ENCODE assay signal across 8 cellular contexts in the genomic region with DNA sequence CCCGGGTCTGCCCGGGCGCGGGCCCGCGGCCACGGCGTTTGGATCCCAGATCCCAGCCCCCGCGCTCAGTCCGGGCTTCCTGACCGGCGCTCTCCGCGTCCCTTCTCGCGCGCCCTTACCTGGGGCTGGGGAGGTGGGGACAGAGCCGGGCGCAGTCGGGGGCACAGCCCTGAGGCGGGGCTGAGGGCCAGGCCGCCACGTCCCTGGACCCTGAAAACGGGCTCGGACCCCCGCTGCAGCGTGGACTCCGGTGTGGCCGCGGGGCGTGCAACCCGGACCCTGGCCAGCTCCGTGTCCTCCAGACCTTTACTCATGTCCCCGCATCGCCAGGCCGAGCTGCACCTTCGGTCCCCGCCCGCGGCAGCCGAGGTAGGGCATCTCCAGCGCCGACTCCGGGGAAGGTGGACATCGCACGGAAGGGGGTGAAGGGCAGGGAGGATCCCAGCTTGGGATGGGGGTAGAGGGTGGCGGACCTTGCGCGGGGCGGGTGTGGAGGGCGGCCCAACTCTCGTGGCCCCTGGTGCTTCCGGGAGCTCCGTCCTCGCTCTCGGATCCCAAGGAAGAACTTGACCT. TPM values are rescaled to one million over a fixed set of nuclear protein-coding genes. Genes with fewer than 3 reads are reported as not detected.
DNase-seq lines count a peak whose midpoint lies in the region; ATAC-seq, FAIRE-seq and TF ChIP-seq lines count a peak whose summit lies in the region.

No MANE protein-coding gene starts in this region.

- TF ChIP-seq CTCF in cardiac fibroblast (IDR thresholded peaks at IDR 0.05; ENCODE audit: low read depth, low read length) (no peak), lung (IDR thresholded peaks at IDR 0.05; ENCODE audit: control extremely low read depth, extremely low read depth) (no peak), D721Med (IDR thresholded peaks at IDR 0.05; ENCODE audit: insufficient read depth, missing control alignments) (no peak)

- DNase-seq in activated naive CD4-positive, alpha-beta T cell treated with anti-CD3 and anti-CD28 coated beads for 36 hours: no peak
- no peak for DNase-seq in activated naive CD4-positive, alpha-beta T cell treated with Interleukin-2 at 50 U/mL for 16 hours
- DNase-seq in cardiac fibroblast (ENCODE audit: low read depth in 2 of 2) (no peak), lung (ENCODE audit: low spot score) (no peak), D721Med (ENCODE audit: insufficient read length, low spot score) (no peak)

- peak; percentile 39 for ATAC-seq in lung (ENCODE audit: insufficient read depth, low FRiP score)
- no peak for ATAC-seq in GM18502 (IDR thresholded peaks at IDR 0.05; ENCODE audit: poor library complexity, unreplicated experiment)
- ATAC-seq in GM21367 (IDR thresholded peaks at IDR 0.05; ENCODE audit: unreplicated experiment): no peak

- peaks cover 12% of the 10 kb centered on the region for H3K36me3 Mint-ChIP-seq in activated naive CD4-positive, alpha-beta T cell treated with anti-CD3 and anti-CD28 coated beads for 36 hours (ENCODE audit: low read depth)

- H3K9me3 ChIP-seq in lung (ENCODE audit: control insufficient read depth in 2 of 2, insufficient read depth in 1 of 2, low read length in 1 of 2): no peaks in the 10 kb centered on the region

- CTCF ChIA-PET in activated naive CD4-positive, alpha-beta T cell treated with anti-CD3 and anti-CD28 coated beads for 36 hours (lab: Charles Lee): no interaction called here

- peaks cover 19% of the 10 kb centered on the region for H3K27me3 Mint-ChIP-seq in activated naive CD4-positive, alpha-beta T cell treated with anti-CD3 and anti-CD28 coated beads for 36 hours (ENCODE audit: low read depth)

- peaks cover 5 to 6% of the 10 kb centered on the region in 2 donors for H3K36me3 ChIP-seq in lung (ENCODE audit: control insufficient read depth in 2 of 2, insufficient read depth in 2 of 2, low read length in 2 of 2)
- no peaks in the 10 kb centered on the region for H3K36me3 ChIP-seq in urinary bladder (ENCODE audit: insufficient read depth)

- no peaks in the 10 kb centered on the region for H3K27me3 ChIP-seq in lung (ENCODE audit: control insufficient read depth, insufficient read depth)

- H3K4me3 Mint-ChIP-seq in activated naive CD4-positive, alpha-beta T cell treated with anti-CD3 and anti-CD28 coated beads for 36 hours: peak overlapping the region; percentile 18

- H3K27ac Mint-ChIP-seq in activated naive CD4-positive, alpha-beta T cell treated with anti-CD3 and anti-CD28 coated beads for 36 hours: no peak overlapping the region

- H3K27ac ChIP-seq in lung (ENCODE audit: low read depth in 1 of 2, low read length in 1 of 2) (peak overlapping the region in 1 of 2 donors; percentile 30), urinary bladder (ENCODE audit: low read depth) (no peak overlapping the region)

- H3K4me1 ChIP-seq in lung (ENCODE audit: control insufficient read depth in 2 of 2, insufficient read depth in 2 of 2, low read length in 2 of 2) (peaks cover 0 to 8% of the 10 kb centered on the region in 2 donors), urinary bladder (ENCODE audit: insufficient read depth) (no peaks in the 10 kb centered on the region)

- H3K4me1 Mint-ChIP-seq in activated naive CD4-positive, alpha-beta T cell treated with anti-CD3 and anti-CD28 coated beads for 36 hours (ENCODE audit: low read depth): peaks cover 12% of the 10 kb centered on the region

- H3K4me3 ChIP-seq in cardiac fibroblast (replicated peaks in 1 of 2; ENCODE audit: low read depth in 2 of 2, low read length in 2 of 2) (peak overlapping the region; percentile 64 to 78), lung (peak overlapping the region; percentile 58), urinary bladder (ENCODE audit: low read depth, low read length) (peak overlapping the region; percentile 60)

- WGBS in lung, 2 donors: 0 to 1% methylated on average over 56 to 57 of the region's 57 CpGs
- under 1% methylated on average over 57 of the region's 57 CpGs for WGBS in urinary bladder

- no peaks in the 10 kb centered on the region for H3K9me3 Mint-ChIP-seq in activated naive CD4-positive, alpha-beta T cell treated with anti-CD3 and anti-CD28 coated beads for 36 hours

- intact Hi-C loops in activated naive CD4-positive, alpha-beta T cell treated with anti-CD3 and anti-CD28 coated beads for 36 hours (cut with micrococcal nuclease): no loop called here

- no peak for FAIRE-seq in D721Med (lab: Jason Lieb, UNC)

RNA-seq across cellular contexts. Expression of a gene that starts 9.9 kb away (rescaled TPM):
- total RNA-seq in activated naive CD4-positive, alpha-beta T cell treated with anti-CD3 and anti-CD28 coated beads for 36 hours: under 1 TPM; 0.07 to 0.10 TPM
- 1 to 10 TPM in 1 of 2 donors, under 1 TPM in 1; 0.48 to 7.5 TPM for total RNA-seq in lung
- 1 to 10 TPM; 3.6 to 6.0 TPM for polyA plus RNA-seq in lung
- 0.53 TPM for total RNA-seq in urinary bladder
- 2.8 TPM for polyA plus RNA-seq in urinary bladder

RNA-seq across cellular contexts. Expression of a gene that starts 24.9 kb away (rescaled TPM):
- total RNA-seq in activated naive CD4-positive, alpha-beta T cell treated with anti-CD3 and anti-CD28 coated beads for 36 hours: 10 to 100 TPM; 23.1 to 27.4 TPM
- total RNA-seq in lung (10 to 100 TPM; 51.9 to 64.9 TPM), urinary bladder (42.8 TPM)
- polyA plus RNA-seq in lung (10 to 100 TPM; 33.8 to 37.9 TPM), urinary bladder (48.1 TPM)

RNA-seq across cellular contexts. Expression of a gene that starts 40.0 kb away (rescaled TPM):
- 10 to 100 TPM; 60.5 to 62.2 TPM for total RNA-seq in activated naive CD4-positive, alpha-beta T cell treated with anti-CD3 and anti-CD28 coated beads for 36 hours
- total RNA-seq in lung: 10 to 100 TPM; 54.9 to 58.6 TPM
- polyA plus RNA-seq in lung: 10 to 100 TPM; 18.3 to 23.3 TPM
- total RNA-seq in urinary bladder: 41.8 TPM
- 34.8 TPM for polyA plus RNA-seq in urinary bladder

RNA-seq across cellular contexts. Expression of a gene that starts 44.7 kb away (rescaled TPM):
- total RNA-seq in activated naive CD4-positive, alpha-beta T cell treated with anti-CD3 and anti-CD28 coated beads for 36 hours: 10 to 100 TPM; 20.4 to 21.2 TPM
- total RNA-seq in lung (10 to 100 TPM; 20.4 to 28.1 TPM), urinary bladder (17.3 TPM)
- polyA plus RNA-seq in lung (10 to 100 TPM; 27.1 to 61.3 TPM), urinary bladder (55.0 TPM)

RNA-seq across cellular contexts. Expression of a gene that starts 57.8 kb away (rescaled TPM):
- total RNA-seq in activated naive CD4-positive, alpha-beta T cell treated with anti-CD3 and anti-CD28 coated beads for 36 hours: under 1 TPM in 1 of 2 experiments, not detected in 1; 0.12 TPM
- total RNA-seq in lung (1 to 10 TPM; 1.1 to 2.2 TPM), urinary bladder (0.74 TPM)
- polyA plus RNA-seq in lung (under 1 TPM; 0.21 to 0.79 TPM), urinary bladder (0.96 TPM)
